In genomic region chr6:135535989-135536414, GRCh38 we compare ENCODE assay signal across 8 cellular contexts. TPM values are rescaled to one million over a fixed set of nuclear protein-coding genes. Genes with fewer than 3 reads are reported as not detected.
A peak's percentile ranks its signal among the peaks of the same experiment; 100 is the strongest.
DNase-seq lines count a peak whose midpoint lies in the region; ATAC-seq and TF ChIP-seq lines count a peak whose summit lies in the region.

No MANE protein-coding gene starts in this region.

- DNase-seq in NCI-H1694 (lab: John Stamatoyannopoulos, UW) (peak; percentile 49), WTC11 (ENCODE audit: low spot score) (no peak), glomerular endothelial cell (ENCODE audit: extremely low read depth, low read depth, low spot score) (peak; percentile 44), sigmoid colon (no peak)

- H3K27me3 ChIP-seq in BLaER1 (no peaks in the 10 kb centered on the region), sigmoid colon (no peaks in the 10 kb centered on the region)

- H3K9me3 Mint-ChIP-seq in WTC11, result peaks cover 13% of the 10 kb centered on the region

- CTCF ChIA-PET in WTC11 (lab: Charles Lee), result interaction anchor here (0.9 to 1.8 kb wide), 9 partner anchors 10 to 403 kb away, joined by 3 to 10 read pairs (median 4); no protein-coding TSS in a partner anchor

- TF ChIP-seq CTCF in GM12872 (IDR thresholded peaks at IDR 0.05; ENCODE audit: insufficient read depth, low read depth, low read length) (peak; percentile 60), WTC11 (IDR thresholded peaks at IDR 0.05) (no peak), sigmoid colon (IDR thresholded peaks at IDR 0.05) (peak in 3 of 4 experiments; percentile 32 to 52 (median 33))

- peaks cover 8% of the 10 kb centered on the region for H3K4me1 Mint-ChIP-seq in WTC11

- no peaks in the 10 kb centered on the region for H3K27me3 Mint-ChIP-seq in WTC11 (ENCODE audit: low read depth)

- no peak for TF ChIP-seq POLR2A in sigmoid colon (IDR thresholded peaks at IDR 0.05)

- H3K9ac ChIP-seq in BLaER1, result no peak overlapping the region

- POLR2A ChIA-PET in WTC11 (lab: Charles Lee), result interaction anchor here (0.5 kb wide), 1 partner anchor 32 kb away, joined by 3 read pairs; no protein-coding TSS in a partner anchor

- intact Hi-C loops in sigmoid colon (cut with DNase I), result loop anchor here (2.0 kb wide), 1 partner anchor 691 kb away; no protein-coding TSS in a partner anchor

- no peak overlapping the region for H3K27ac ChIP-seq in BLaER1
- H3K27ac ChIP-seq in sigmoid colon, result no peak overlapping the region

- H3K4me1 ChIP-seq in BLaER1, result peaks cover 5% of the 10 kb centered on the region; the same call in 1 of the 2 replicates
- H3K4me1 ChIP-seq in sigmoid colon, result no peaks in the 10 kb centered on the region

- no peak overlapping the region for H3K27ac Mint-ChIP-seq in WTC11

- H3K36me3 ChIP-seq in BLaER1 (no peaks in the 10 kb centered on the region), sigmoid colon (no peaks in the 10 kb centered on the region)

- no peaks in the 10 kb centered on the region for H4K20me1 ChIP-seq in BLaER1

- H3K4me2 ChIP-seq in BLaER1, result peak overlapping the region; percentile 20; the same call in 1 of the 2 replicates

- H3K4me3 ChIP-seq in BLaER1, result no peak overlapping the region
- H3K4me3 ChIP-seq in sigmoid colon, result no peak overlapping the region

- 6 to 17% methylated on average over 4 of the region's 4 CpGs for WGBS in sigmoid colon, 2 donors

- peak; percentile 86 for ATAC-seq in WTC11
- ATAC-seq in GM21619 (IDR thresholded peaks at IDR 0.05; ENCODE audit: unreplicated experiment), result no peak
- no peak for ATAC-seq in HG02973 (IDR thresholded peaks at IDR 0.05; ENCODE audit: unreplicated experiment)

- no peak for TF ChIP-seq EP300 in sigmoid colon (IDR thresholded peaks at IDR 0.05)

- H3K4me3 Mint-ChIP-seq in WTC11, result no peak overlapping the region

- H3K9me3 ChIP-seq in BLaER1 (no peaks in the 10 kb centered on the region), sigmoid colon (no peaks in the 10 kb centered on the region)

- H3K36me3 Mint-ChIP-seq in WTC11, result no peaks in the 10 kb centered on the region

TF ChIP-seq in WTC11, 78 proteins besides CTCF, POLR2A, EP300 and RAD21:
- TF ChIP-seq NR2C2 (CRISPR knock-in tag; IDR thresholded peaks at IDR 0.05), result no peak
- no peak for TF ChIP-seq JAZF1 (CRISPR knock-in tag; IDR thresholded peaks at IDR 0.05)
- TF ChIP-seq ZMAT4 (CRISPR knock-in tag; IDR thresholded peaks at IDR 0.05), result no peak

RNA-seq across cellular contexts. Expression of gene AHI1, which starts 38.5 kb away (rescaled TPM):
- 18.1 to 18.8 TPM (median 18.4 TPM) in 3 replicates for total RNA-seq in WTC11 (2021)
- 7.3 and 9.5 TPM in 2 replicates for total RNA-seq in glomerular endothelial cell
- 10 to 100 TPM; 25.8 to 47.1 (median 31.6) TPM for total RNA-seq in sigmoid colon
- polyA plus RNA-seq in sigmoid colon, result 1 to 10 TPM; 4.2 to 7.1 (median 5.4) TPM

Comparison
In these comparisons a context has a peak if more than half of its experiments do, and no peak if none do; other contexts are left out.
1. DNase-seq: peak in NCI-H1694 (single experiment) and glomerular endothelial cell (single experiment); none in WTC11 (single experiment) and sigmoid colon (single experiment).